ENCODE assay signal across 12 cellular contexts in the genomic region with DNA sequence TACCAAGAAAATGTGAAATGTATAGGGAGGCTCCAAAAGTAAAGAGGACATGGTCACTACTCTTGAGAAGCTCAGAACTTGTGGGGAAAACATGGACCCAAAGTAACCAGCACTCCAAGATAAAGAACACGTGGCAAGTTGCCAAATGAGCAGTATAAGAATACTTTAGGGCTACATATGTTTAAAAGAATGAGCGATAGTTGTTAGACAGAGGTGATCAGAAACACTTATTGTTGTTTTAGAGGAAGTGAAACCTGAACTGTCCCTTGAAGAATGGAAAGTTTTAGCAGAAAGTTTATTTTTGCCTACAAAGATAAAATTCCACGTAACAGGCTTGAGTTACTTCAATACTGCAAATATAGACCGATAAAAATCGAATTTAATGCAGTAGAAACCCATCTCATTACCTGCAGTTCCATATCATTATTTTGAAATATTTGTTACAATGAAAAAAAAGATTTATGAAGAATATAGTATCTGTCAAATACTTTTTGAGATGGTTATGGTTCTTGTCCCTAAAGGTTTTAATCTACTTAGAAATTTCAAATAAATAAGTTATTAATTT.
A peak's percentile ranks its signal among the peaks of the same experiment; 100 is the strongest.
DNase-seq lines count a peak whose midpoint lies in the region; ATAC-seq, FAIRE-seq and TF ChIP-seq lines count a peak whose summit lies in the region.
"Had no signal": no experiment of that assay in that cellular context is flagged by ENCODE, and none has a peak within 500 bp of the region (broad histone marks: within the 10 kb centered on the region; RNA-seq: fewer than 3 reads in every experiment).

No MANE protein-coding gene starts in this region.

- no peak for DNase-seq in GM12891 (ENCODE audit: insufficient read length, low spot score)
- peak; percentile 78 for DNase-seq in NOMO-1 treated with DMSO at 0.1 percent for 48 hours (lab: John Stamatoyannopoulos, UW; ENCODE audit: unreplicated experiment)
- DNase-seq in NCI-H187 (lab: John Stamatoyannopoulos, UW) = no peak
- no peak for DNase-seq in epidermal melanocyte (ENCODE audit: insufficient read length, low spot score)
- no peak for DNase-seq in substantia nigra (lab: John Stamatoyannopoulos, UW)
- no peak for DNase-seq in kidney tubule cell (ENCODE audit: low spot score)
- DNase-seq: activated naive CD8-positive, alpha-beta T cell treated with anti-CD3 and anti-CD28 coated beads for 36 hours; testis had no signal

- peak; percentile 56 for FAIRE-seq in GM12891 (lab: Jason Lieb, UNC)

- no peak overlapping the region for H3K27ac ChIP-seq in substantia nigra (ENCODE audit: low read depth, low read length, poor library complexity, severe bottlenecking)
- H3K27ac ChIP-seq: BLaER1 treated with 17β-estradiol and CSF1 and Interleukin-3, amounts not matched to agents 10 nM and 100 nM; esophagus muscularis mucosa; testis had no signal

- ATAC-seq in GM19467 (IDR thresholded peaks at IDR 0.05; ENCODE audit: unreplicated experiment) (peak; percentile 79), HG03045 (IDR thresholded peaks at IDR 0.05; ENCODE audit: unreplicated experiment) (peak; percentile 72)

- TF ChIP-seq POLR2A in GM12891 (IDR thresholded peaks at IDR 0.05; ENCODE audit: low read depth, low read length) = no peak

TF ChIP-seq in GM12891, 5 proteins besides CTCF, POLR2A, EP300 and RAD21:
- TF ChIP-seq TAF1 (IDR thresholded peaks at IDR 0.05; ENCODE audit: low read depth, low read length) (no peak), SPI1 (IDR thresholded peaks at IDR 0.05; ENCODE audit: low read depth, low read length) (peak; percentile 98)
